In the genomic region with DNA sequence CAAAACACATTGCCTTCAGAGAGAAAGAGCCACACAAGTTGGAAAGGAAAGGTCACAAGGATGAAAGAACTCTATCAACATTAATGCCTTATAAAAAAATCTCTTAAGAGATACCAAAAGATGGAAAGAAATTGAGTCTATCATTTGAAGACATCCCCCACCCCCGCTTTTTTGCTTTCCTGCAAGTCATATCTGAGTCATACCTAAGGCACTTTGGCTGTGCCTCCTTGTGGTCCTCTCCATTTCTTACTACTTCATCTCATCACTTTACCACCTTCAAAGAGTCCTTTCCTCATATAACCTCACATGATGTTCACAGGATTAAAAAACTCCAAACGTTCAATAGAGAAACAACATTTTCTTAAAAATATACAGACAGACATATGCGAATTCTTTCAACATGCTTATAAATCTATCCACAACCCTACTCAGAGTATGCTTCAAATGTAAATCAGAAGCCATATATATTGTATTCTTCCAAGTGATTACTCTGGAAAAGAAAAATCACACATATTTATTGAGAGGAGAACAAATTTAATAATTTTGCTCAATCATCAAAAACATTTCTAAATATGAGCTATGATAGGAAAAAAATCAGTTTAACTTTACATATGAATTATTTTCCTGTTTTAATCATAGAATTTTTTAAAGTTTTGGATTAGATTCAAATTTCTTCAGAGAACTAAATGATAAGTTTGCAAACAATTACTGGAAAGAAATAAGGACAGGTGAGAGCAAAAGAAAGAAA, we compare ENCODE assay signal across 11 cellular contexts.
DNase-seq lines count a peak whose midpoint lies in the region; FAIRE-seq and TF ChIP-seq lines count a peak whose summit lies in the region.
"Had no signal": no experiment of that assay in that cellular context is flagged by ENCODE, and none has a peak within 500 bp of the region (broad histone marks: within the 10 kb centered on the region; RNA-seq: fewer than 3 reads in every experiment).

No MANE protein-coding gene starts in this region.

- TF ChIP-seq CTCF in ascending aorta (IDR thresholded peaks at IDR 0.05) = no peak

- no peaks in the 10 kb centered on the region for H3K27me3 ChIP-seq in ascending aorta
- H3K27me3 ChIP-seq: SJCRH30 had no signal

- CTCF ChIA-PET in activated CD4-positive, alpha-beta memory T cell treated with anti-CD3 and anti-CD28 coated beads, Interleukin-2, amount 10 ng/mL, durations not matched to agents 7 days and 5 days (lab: Charles Lee) = no interaction called here

- H3K27ac Mint-ChIP-seq in activated CD4-positive, alpha-beta memory T cell treated with anti-CD3 and anti-CD28 coated beads, Interleukin-2, amount 10 ng/mL, durations not matched to agents 7 days and 5 days = peak overlapping the region; percentile 55

- H3K4me1 Mint-ChIP-seq in activated CD4-positive, alpha-beta memory T cell treated with anti-CD3 and anti-CD28 coated beads, Interleukin-2, amount 10 ng/mL, durations not matched to agents 7 days and 5 days = peaks cover 65% of the 10 kb centered on the region

- peak overlapping the region; percentile 3 for H3K4me3 Mint-ChIP-seq in activated CD4-positive, alpha-beta memory T cell treated with anti-CD3 and anti-CD28 coated beads, Interleukin-2, amount 10 ng/mL, durations not matched to agents 7 days and 5 days

- no peaks in the 10 kb centered on the region for H3K4me1 ChIP-seq in ascending aorta
- H3K4me1 ChIP-seq: SJCRH30 had no signal

- no peak overlapping the region for H3K27ac ChIP-seq in ascending aorta
- H3K27ac ChIP-seq: SJCRH30, skin epidermis had no signal

- DNase-seq in HS-27A (ENCODE audit: low read depth) = peak; percentile 17
- no peak for DNase-seq in activated CD4-positive, alpha-beta memory T cell treated with anti-CD3 and anti-CD28 coated beads, Interleukin-2, amount 10 ng/mL, durations not matched to agents 7 days and 5 days
- DNase-seq in frontal cortex (ENCODE audit: low spot score in 2 of 2) = no peak
- DNase-seq in stimulated activated CD8-positive, alpha-beta memory T cell treated with anti-CD3 and anti-CD28 coated beads, Interleukin-4, amount 100 ng/mL, for 48 hours = peak; percentile 67
- DNase-seq in ascending aorta (ENCODE audit: low spot score in 2 of 2) = no peak
- no peak for DNase-seq in SHP77 treated with DMSO at 0.1 percent for 48 hours (lab: John Stamatoyannopoulos, UW)
- DNase-seq in NCI-H345 treated with DMSO at 0.1 percent for 48 hours (lab: John Stamatoyannopoulos, UW; ENCODE audit: unreplicated experiment) = no peak
- DNase-seq: NCI-H526, SJCRH30, trophoblast cell had no signal

- H3K9me3 ChIP-seq in ascending aorta = no peaks in the 10 kb centered on the region
- H3K9me3 ChIP-seq: SJCRH30 had no signal

- H3K4me3 ChIP-seq in ascending aorta = no peak overlapping the region
- H3K4me3 ChIP-seq: SJCRH30, skin epidermis had no signal

- H3K27me3 Mint-ChIP-seq in activated CD4-positive, alpha-beta memory T cell treated with anti-CD3 and anti-CD28 coated beads, Interleukin-2, amount 10 ng/mL, durations not matched to agents 7 days and 5 days = no peaks in the 10 kb centered on the region

- H3K36me3 Mint-ChIP-seq in activated CD4-positive, alpha-beta memory T cell treated with anti-CD3 and anti-CD28 coated beads, Interleukin-2, amount 10 ng/mL, durations not matched to agents 7 days and 5 days (ENCODE audit: low read depth) = peaks cover 26% of the 10 kb centered on the region

- POLR2A ChIA-PET in activated CD4-positive, alpha-beta memory T cell treated with anti-CD3 and anti-CD28 coated beads, Interleukin-2, amount 10 ng/mL, durations not matched to agents 7 days and 5 days (lab: Charles Lee) = interaction anchor here (1.0 to 3.0 kb wide), 2 partner anchors 11 to 25 kb away, joined by 3 to 9 read pairs; no protein-coding TSS in a partner anchor

- no peaks in the 10 kb centered on the region for H3K36me3 ChIP-seq in ascending aorta
- H3K36me3 ChIP-seq: SJCRH30 had no signal

- peak; percentile 61 for FAIRE-seq in frontal cortex (lab: Jason Lieb, UNC)

- intact Hi-C loops in ascending aorta (cut with DNase I) = no loop called here

- H3K9me3 Mint-ChIP-seq in activated CD4-positive, alpha-beta memory T cell treated with anti-CD3 and anti-CD28 coated beads, Interleukin-2, amount 10 ng/mL, durations not matched to agents 7 days and 5 days = peaks cover 15% of the 10 kb centered on the region

Comparison
In these comparisons a context has a peak if more than half of its experiments do, and no peak if none do; other contexts are left out.
1. DNase-seq: peak in HS-27A (single experiment) and stimulated activated CD8-positive, alpha-beta memory T cell treated with anti-CD3 and anti-CD28 coated beads, Interleukin-4, amount 100 ng/mL, for 48 hours (single experiment); none in activated CD4-positive, alpha-beta memory T cell treated with anti-CD3 and anti-CD28 coated beads, Interleukin-2, amount 10 ng/mL, durations not matched to agents 7 days and 5 days (single experiment), frontal cortex (0 of 2), ascending aorta (0 of 2), SHP77 treated with DMSO at 0.1 percent for 48 hours (single experiment) and NCI-H345 treated with DMSO at 0.1 percent for 48 hours (single experiment).